Comparison of ENCODE assay signal across 1 cellular context in genomic region chr6:109008951-109009760, GRCh38.
TF ChIP-seq lines count a peak whose summit lies in the region.

No MANE protein-coding gene starts in this region.

TF ChIP-seq in HepG2, 621 proteins besides CTCF, POLR2A, EP300 and RAD21 (continued from another document and continues in another):
- TF ChIP-seq ZNF318 (CRISPR knock-in tag; IDR thresholded peaks at IDR 0.05), result no peak
- TF ChIP-seq ASH2L (IDR thresholded peaks at IDR 0.05; ENCODE audit: insufficient read length, low read depth, low read length), result peak; percentile 90
- TF ChIP-seq ZNF569 (CRISPR knock-in tag; IDR thresholded peaks at IDR 0.05; ENCODE audit: borderline replicate concordance), result no peak
- peak; percentile 82 for TF ChIP-seq POLR2AphosphoS5 (IDR thresholded peaks at IDR 0.05; ENCODE audit: low read depth, low read length)
- TF ChIP-seq ZNF138 (CRISPR knock-in tag; IDR thresholded peaks at IDR 0.05; ENCODE audit: low read depth), result peak; percentile 32
- no peak for TF ChIP-seq TAF15 (IDR thresholded peaks at IDR 0.05; ENCODE audit: low read depth, low read length, poor library complexity, severe bottlenecking)
- peak; percentile 38; the same call in 1 of the 2 replicates for TF ChIP-seq ZNF317 (CRISPR knock-in tag; IDR thresholded peaks at IDR 0.05)
- TF ChIP-seq HIC2 (CRISPR knock-in tag; IDR thresholded peaks at IDR 0.05; ENCODE audit: low read depth), result no peak; the same call in 1 of the 2 replicates
- TF ChIP-seq CC2D1A (CRISPR knock-in tag; IDR thresholded peaks at IDR 0.05), result no peak
- TF ChIP-seq MXD3 (CRISPR knock-in tag; IDR thresholded peaks at IDR 0.05), result peak; percentile 81
- no peak for TF ChIP-seq ELF4 (CRISPR knock-in tag; IDR thresholded peaks at IDR 0.05; ENCODE audit: borderline replicate concordance)
- TF ChIP-seq ZNF124 (CRISPR knock-in tag; IDR thresholded peaks at IDR 0.05), result 0 out of 2 replicates have a peak, but pooled peaks have one; percentile 17
- TF ChIP-seq ZNF460 (CRISPR knock-in tag; IDR thresholded peaks at IDR 0.05; ENCODE audit: borderline replicate concordance), result no peak
- TF ChIP-seq REXO4 (CRISPR knock-in tag; IDR thresholded peaks at IDR 0.05; ENCODE audit: borderline replicate concordance), result no peak
- no peak for TF ChIP-seq ZKSCAN8 (CRISPR knock-in tag; IDR thresholded peaks at IDR 0.05; ENCODE audit: borderline replicate concordance)
- no peak for TF ChIP-seq ZBTB8A (CRISPR knock-in tag; IDR thresholded peaks at IDR 0.05; ENCODE audit: borderline replicate concordance, low read depth)
- no peak for TF ChIP-seq NR2F1 (CRISPR knock-in tag; IDR thresholded peaks at IDR 0.05)
- TF ChIP-seq E2F5 (CRISPR knock-in tag; conservative IDR thresholded peaks at IDR 0.05), result no peak
- TF ChIP-seq HMGA1 (CRISPR knock-in tag; conservative IDR thresholded peaks at IDR 0.05), result no peak
- no peak for TF ChIP-seq NFE2 (CRISPR knock-in tag; IDR thresholded peaks at IDR 0.05)
- 0 out of 2 replicates have a peak, but pooled peaks have one; percentile 61 for TF ChIP-seq ZNF782 (CRISPR knock-in tag; IDR thresholded peaks at IDR 0.05; ENCODE audit: borderline replicate concordance)
- TF ChIP-seq CHCHD3 (CRISPR knock-in tag; IDR thresholded peaks at IDR 0.05), result 0 out of 2 replicates have a peak, but pooled peaks have one; percentile 33
- TF ChIP-seq ZNF335 (CRISPR knock-in tag; IDR thresholded peaks at IDR 0.05), result no peak
- TF ChIP-seq ESRRA (CRISPR knock-in tag; IDR thresholded peaks at IDR 0.05; ENCODE audit: low read depth), result no peak; the same call in 1 of the 2 replicates
- peak; percentile 53; the same call in 1 of the 2 replicates for TF ChIP-seq ZNF609 (CRISPR knock-in tag; IDR thresholded peaks at IDR 0.05; ENCODE audit: borderline replicate concordance)
- TF ChIP-seq GLI4 (CRISPR knock-in tag; IDR thresholded peaks at IDR 0.05; ENCODE audit: borderline replicate concordance), result no peak; the same call in 1 of the 2 replicates
- TF ChIP-seq ZNF704 (CRISPR knock-in tag; IDR thresholded peaks at IDR 0.05; ENCODE audit: borderline replicate concordance), result no peak
- TF ChIP-seq ZNF12 (CRISPR knock-in tag; IDR thresholded peaks at IDR 0.05), result no peak
- TF ChIP-seq ARNTL (CRISPR knock-in tag; IDR thresholded peaks at IDR 0.05), result peak; percentile 65; the same call in 1 of the 2 replicates
- no peak for TF ChIP-seq MTA3 (CRISPR knock-in tag; IDR thresholded peaks at IDR 0.05)
- TF ChIP-seq NFYB (CRISPR knock-in tag; IDR thresholded peaks at IDR 0.05), result peak; percentile 85
- peak; percentile 47; the same call in 1 of the 2 replicates for TF ChIP-seq ZHX1 (CRISPR knock-in tag; IDR thresholded peaks at IDR 0.05; ENCODE audit: low read depth)
- TF ChIP-seq KAT8 (CRISPR knock-in tag; IDR thresholded peaks at IDR 0.05), result peak; percentile 11; the same call in 1 of the 2 replicates
- no peak for TF ChIP-seq ZNF639 (CRISPR knock-in tag; conservative IDR thresholded peaks at IDR 0.05)
- TF ChIP-seq ZBTB21 (CRISPR knock-in tag; IDR thresholded peaks at IDR 0.05), result no peak
- no peak for TF ChIP-seq HDAC6 (IDR thresholded peaks at IDR 0.05; ENCODE audit: low read depth, low read length)
- TF ChIP-seq TCF7L2 (IDR thresholded peaks at IDR 0.05; ENCODE audit: low read depth, low read length), result no peak
- no peak for TF ChIP-seq MLX (CRISPR knock-in tag; IDR thresholded peaks at IDR 0.05)
